ENCODE assay signal across 17 cellular contexts in the genomic region with DNA sequence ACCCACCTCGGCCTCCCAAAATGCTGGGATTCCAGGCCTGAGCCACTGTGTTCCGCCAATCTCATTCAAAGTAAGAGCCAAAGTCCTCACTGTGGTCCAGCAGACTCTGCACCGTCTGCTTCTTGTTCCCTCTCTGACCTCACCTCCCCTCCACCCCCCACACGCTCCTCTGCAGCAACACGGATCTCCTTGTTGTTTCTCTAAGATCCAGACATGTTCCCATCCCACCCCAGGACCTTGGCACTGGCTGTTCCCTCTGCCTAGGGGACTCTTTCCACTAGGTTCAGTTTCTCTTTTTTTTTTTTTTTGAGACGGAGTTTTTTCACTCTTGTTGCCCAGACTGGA.
"Had no signal": no experiment of that assay in that cellular context is flagged by ENCODE, and none has a peak within 500 bp of the region (broad histone marks: within the 10 kb centered on the region; RNA-seq: fewer than 3 reads in every experiment).

No MANE protein-coding gene starts in this region.

- H3K4me1 ChIP-seq: adrenal gland, colonic mucosa, foreskin keratinocyte had no signal

- H3K9me3 Mint-ChIP-seq: activated naive CD4-positive, alpha-beta T cell treated with anti-CD3 and anti-CD28 coated beads for 36 hours; activated T-helper 1 cell treated with anti-CD3 and anti-CD28 coated beads, Interleukin-12 subunit alpha, Interleukin-12 subunit beta, Interleukin-2, Interleukin-4 antibody, amounts not matched to agents 30 ng/mL and 10 ng/mL and 1 ng/mL, durations not matched to agents 14 hours and 24 hours and 36 hours; immature natural killer cell; neural crest cell; stimulated activated naive B cell treated with anti-CD40 and anti-IgM and Interleukin-4, amounts not matched to agents 10 μg/mL and 1 μg/mL and 100 μg/mL, for 72 hours had no signal

- DNase-seq: activated CD4-positive, alpha-beta T cell treated with anti-CD3 and anti-CD28 coated beads, Interleukin-2, amount 50 U/mL, for 1 hour; activated naive CD4-positive, alpha-beta T cell treated with anti-CD3 and anti-CD28 coated beads for 36 hours; adrenal gland; caudate nucleus; colonic mucosa; effector CD4-positive, alpha-beta T cell; foreskin keratinocyte; immature natural killer cell; ovary; stimulated activated CD4-positive, alpha-beta T cell treated with anti-CD3 and anti-CD28 coated beads, Interleukin-2, amount 100 ng/mL, for 48 hours; stimulated activated naive B cell treated with anti-CD40 and anti-IgM and Interleukin-4, amounts not matched to agents 10 μg/mL and 1 μg/mL and 100 μg/mL, for 72 hours had no signal

- H3K36me3 Mint-ChIP-seq: immature natural killer cell; stimulated activated naive B cell treated with anti-CD40 and anti-IgM and Interleukin-4, amounts not matched to agents 10 μg/mL and 1 μg/mL and 100 μg/mL, for 72 hours had no signal

- H3K4me3 Mint-ChIP-seq: activated naive CD4-positive, alpha-beta T cell treated with anti-CD3 and anti-CD28 coated beads for 36 hours; activated T-helper 1 cell treated with anti-CD3 and anti-CD28 coated beads, Interleukin-12 subunit alpha, Interleukin-12 subunit beta, Interleukin-2, Interleukin-4 antibody, amounts not matched to agents 30 ng/mL and 10 ng/mL and 1 ng/mL, durations not matched to agents 14 hours and 24 hours and 36 hours; immature natural killer cell; neural crest cell; stimulated activated naive B cell treated with anti-CD40 and anti-IgM and Interleukin-4, amounts not matched to agents 10 μg/mL and 1 μg/mL and 100 μg/mL, for 72 hours had no signal

- H3K36me3 ChIP-seq: adrenal gland, colonic mucosa, ovary, tibial nerve had no signal

- H3K27ac Mint-ChIP-seq: activated naive CD4-positive, alpha-beta T cell treated with anti-CD3 and anti-CD28 coated beads for 36 hours; activated T-helper 1 cell treated with anti-CD3 and anti-CD28 coated beads, Interleukin-12 subunit alpha, Interleukin-12 subunit beta, Interleukin-2, Interleukin-4 antibody, amounts not matched to agents 30 ng/mL and 10 ng/mL and 1 ng/mL, durations not matched to agents 14 hours and 24 hours and 36 hours; immature natural killer cell; stimulated activated naive B cell treated with anti-CD40 and anti-IgM and Interleukin-4, amounts not matched to agents 10 μg/mL and 1 μg/mL and 100 μg/mL, for 72 hours had no signal

- H3K27ac ChIP-seq: foreskin keratinocyte, ovary, SK-N-MC had no signal

- H3K27me3 ChIP-seq: adrenal gland, colonic mucosa, foreskin keratinocyte, ovary, tibial nerve had no signal

- H3K9me3 ChIP-seq: adrenal gland, colonic mucosa, ovary, tibial nerve had no signal

- H3K4me3 ChIP-seq: adrenal gland, colonic mucosa, lung, ovary, SK-N-MC, tibial nerve had no signal

- ATAC-seq: activated CD4-positive, CD25-positive, alpha-beta regulatory T cell treated with anti-CD3 and anti-CD28 coated beads, Interleukin-2, amount 50 U/mL, for 24 hours; foreskin keratinocyte; stimulated activated naive B cell treated with anti-CD40 and anti-IgM and Interleukin-4, amounts not matched to agents 10 μg/mL and 1 μg/mL and 100 μg/mL, for 72 hours had no signal
